In the genomic region with DNA sequence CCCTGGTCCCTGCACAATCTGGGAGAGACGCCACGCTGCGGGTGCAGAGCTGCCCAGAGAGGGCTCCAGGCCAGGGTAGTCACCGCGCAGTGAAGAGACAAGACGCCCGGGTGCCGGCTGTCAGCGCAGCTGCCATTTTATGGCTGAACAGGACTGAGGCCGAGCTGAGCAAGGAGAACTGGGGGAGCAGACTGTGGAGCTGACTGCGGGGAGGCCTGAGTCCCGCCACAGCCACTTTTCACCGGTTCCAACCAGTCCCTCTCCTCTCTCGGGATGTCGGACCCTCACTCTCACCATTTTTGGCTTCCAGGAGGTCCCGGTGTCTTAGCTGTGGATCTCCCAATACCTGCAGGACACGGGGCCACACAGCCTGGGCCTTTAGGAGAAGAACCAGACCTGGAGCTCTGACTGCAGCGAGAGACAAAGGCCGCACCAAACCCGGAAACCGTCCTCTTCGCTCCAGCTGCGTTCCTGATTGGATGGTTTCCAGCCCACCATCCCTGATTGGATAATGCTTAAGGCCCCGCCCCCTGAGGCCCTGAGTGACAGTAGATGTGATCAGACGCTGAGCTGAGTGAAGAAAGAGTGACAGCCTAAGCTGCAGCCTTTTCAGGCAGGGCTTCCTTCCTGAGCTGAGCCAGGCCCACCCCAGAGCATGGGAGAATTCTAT, we compare ENCODE assay signal across 1 cellular context.
TF ChIP-seq lines count a peak whose summit lies in the region.

A gene (minus strand): TSS at position 422 of the 670 bp plus-strand sequence. CDS start 125 bp downstream, at position 297.

TF ChIP-seq in HepG2, 621 proteins besides CTCF, POLR2A, EP300 and RAD21 (continued from another document and continues in another):
- TF ChIP-seq, protein P1, sequence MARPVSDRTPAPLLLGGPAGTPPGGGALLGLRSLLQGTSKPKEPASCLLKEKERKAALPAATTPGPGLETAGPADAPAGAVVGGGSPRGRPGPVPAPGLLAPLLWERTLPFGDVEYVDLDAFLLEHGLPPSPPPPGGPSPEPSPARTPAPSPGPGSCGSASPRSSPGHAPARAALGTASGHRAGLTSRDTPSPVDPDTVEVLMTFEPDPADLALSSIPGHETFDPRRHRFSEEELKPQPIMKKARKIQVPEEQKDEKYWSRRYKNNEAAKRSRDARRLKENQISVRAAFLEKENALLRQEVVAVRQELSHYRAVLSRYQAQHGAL (CRISPR knock-in tag; IDR thresholded peaks at IDR 0.05; ENCODE audit: not compliant biosample characterization), result no peak
- TF ChIP-seq POLR2AphosphoS5 (IDR thresholded peaks at IDR 0.05; ENCODE audit: low read depth, low read length) (peak; percentile 82), ISL2 (CRISPR knock-in tag; IDR thresholded peaks at IDR 0.05) (no peak), CREB1 (IDR thresholded peaks at IDR 0.05) (no peak; the same call in 1 of the 2 replicates), CREB1 (CRISPR knock-in tag; IDR thresholded peaks at IDR 0.05) (peak; percentile 37; the same call in 1 of the 2 replicates), ZFYVE20 (CRISPR knock-in tag; IDR thresholded peaks at IDR 0.05; ENCODE audit: borderline replicate concordance, low read depth) (no peak), HIVEP1 (CRISPR knock-in tag; IDR thresholded peaks at IDR 0.05) (no peak), ZNF891 (CRISPR knock-in tag; IDR thresholded peaks at IDR 0.05) (no peak), ATF1 (CRISPR knock-in tag; IDR thresholded peaks at IDR 0.05) (peak; percentile 34; the same call in 1 of the 2 replicates), NFYC (CRISPR knock-in tag; IDR thresholded peaks at IDR 0.05) (peak; percentile 96), PHF20 (CRISPR knock-in tag; IDR thresholded peaks at IDR 0.05) (peak; percentile 63), ERF (CRISPR knock-in tag; IDR thresholded peaks at IDR 0.05) (no peak), ZFX (CRISPR knock-in tag; IDR thresholded peaks at IDR 0.05; ENCODE audit: low read depth) (peak; percentile 91), SPEN (CRISPR knock-in tag; IDR thresholded peaks at IDR 0.05; ENCODE audit: low read depth) (peak; percentile 57; the same call in 1 of the 2 replicates), ELF4 (CRISPR knock-in tag; IDR thresholded peaks at IDR 0.05; ENCODE audit: borderline replicate concordance) (peak; percentile 82; the same call in 1 of the 2 replicates), POLR2G (IDR thresholded peaks at IDR 0.05; ENCODE audit: low read depth, low read length) (peak; percentile 85), SP140L (CRISPR knock-in tag; IDR thresholded peaks at IDR 0.05; ENCODE audit: borderline replicate concordance) (no peak), SP2 (CRISPR knock-in tag; IDR thresholded peaks at IDR 0.05) (peak; percentile 89), THAP11 (CRISPR knock-in tag; IDR thresholded peaks at IDR 0.05) (0 out of 2 replicates have a peak, but pooled peaks have one; percentile 19), BRD4 (CRISPR knock-in tag; IDR thresholded peaks at IDR 0.05) (no peak), MYNN (CRISPR knock-in tag; IDR thresholded peaks at IDR 0.05; ENCODE audit: low read depth) (no peak), ZBTB38 (CRISPR knock-in tag; IDR thresholded peaks at IDR 0.05) (peak; percentile 36), GATAD1 (CRISPR knock-in tag; IDR thresholded peaks at IDR 0.05) (peak; percentile 28; the same call in 1 of the 2 replicates), SMAD9 (CRISPR knock-in tag; IDR thresholded peaks at IDR 0.05) (no peak), GABPA (IDR thresholded peaks at IDR 0.05; ENCODE audit: low read depth, low read length) (peak; percentile 50), GABPA (CRISPR knock-in tag; IDR thresholded peaks at IDR 0.05; ENCODE audit: low read depth) (peak; percentile 83), SAP130 (CRISPR knock-in tag; IDR thresholded peaks at IDR 0.05; ENCODE audit: low read depth) (peak; percentile 55), BORCS8-MEF2B (CRISPR knock-in tag; IDR thresholded peaks at IDR 0.05) (0 out of 2 replicates have a peak, but pooled peaks have one; percentile 30)
- TF ChIP-seq, protein P2, sequence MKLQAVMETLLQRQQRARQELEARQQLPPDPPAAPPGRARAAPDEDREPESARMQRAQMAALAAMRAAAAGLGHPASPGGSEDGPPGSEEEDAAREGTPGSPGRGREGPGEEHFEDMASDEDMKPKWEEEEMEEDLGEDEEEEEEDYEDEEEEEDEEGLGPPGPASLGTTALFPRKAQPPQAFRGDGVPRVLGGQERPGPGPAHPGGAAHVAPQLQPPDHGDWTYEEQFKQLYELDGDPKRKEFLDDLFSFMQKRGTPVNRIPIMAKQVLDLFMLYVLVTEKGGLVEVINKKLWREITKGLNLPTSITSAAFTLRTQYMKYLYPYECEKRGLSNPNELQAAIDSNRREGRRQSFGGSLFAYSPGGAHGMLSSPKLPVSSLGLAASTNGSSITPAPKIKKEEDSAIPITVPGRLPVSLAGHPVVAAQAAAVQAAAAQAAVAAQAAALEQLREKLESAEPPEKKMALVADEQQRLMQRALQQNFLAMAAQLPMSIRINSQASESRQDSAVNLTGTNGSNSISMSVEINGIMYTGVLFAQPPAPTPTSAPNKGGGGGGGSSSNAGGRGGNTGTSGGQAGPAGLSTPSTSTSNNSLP (IDR thresholded peaks at IDR 0.05; ENCODE audit: low read depth, low read length), result 0 out of 2 replicates have a peak, but pooled peaks have one; percentile 19
- TF ChIP-seq, protein P3, sequence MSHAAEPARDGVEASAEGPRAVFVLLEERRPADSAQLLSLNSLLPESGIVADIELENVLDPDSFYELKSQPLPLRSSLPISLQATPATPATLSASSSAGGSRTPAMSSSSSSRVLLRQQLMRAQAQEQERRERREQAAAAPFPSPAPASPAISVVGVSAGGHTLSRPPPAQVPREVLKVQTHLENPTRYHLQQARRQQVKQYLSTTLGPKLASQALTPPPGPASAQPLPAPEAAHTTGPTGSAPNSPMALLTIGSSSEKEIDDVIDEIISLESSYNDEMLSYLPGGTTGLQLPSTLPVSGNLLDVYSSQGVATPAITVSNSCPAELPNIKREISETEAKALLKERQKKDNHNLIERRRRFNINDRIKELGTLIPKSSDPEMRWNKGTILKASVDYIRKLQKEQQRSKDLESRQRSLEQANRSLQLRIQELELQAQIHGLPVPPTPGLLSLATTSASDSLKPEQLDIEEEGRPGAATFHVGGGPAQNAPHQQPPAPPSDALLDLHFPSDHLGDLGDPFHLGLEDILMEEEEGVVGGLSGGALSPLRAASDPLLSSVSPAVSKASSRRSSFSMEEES (CRISPR knock-in tag; IDR thresholded peaks at IDR 0.05), result no peak
- TF ChIP-seq, protein P4, sequence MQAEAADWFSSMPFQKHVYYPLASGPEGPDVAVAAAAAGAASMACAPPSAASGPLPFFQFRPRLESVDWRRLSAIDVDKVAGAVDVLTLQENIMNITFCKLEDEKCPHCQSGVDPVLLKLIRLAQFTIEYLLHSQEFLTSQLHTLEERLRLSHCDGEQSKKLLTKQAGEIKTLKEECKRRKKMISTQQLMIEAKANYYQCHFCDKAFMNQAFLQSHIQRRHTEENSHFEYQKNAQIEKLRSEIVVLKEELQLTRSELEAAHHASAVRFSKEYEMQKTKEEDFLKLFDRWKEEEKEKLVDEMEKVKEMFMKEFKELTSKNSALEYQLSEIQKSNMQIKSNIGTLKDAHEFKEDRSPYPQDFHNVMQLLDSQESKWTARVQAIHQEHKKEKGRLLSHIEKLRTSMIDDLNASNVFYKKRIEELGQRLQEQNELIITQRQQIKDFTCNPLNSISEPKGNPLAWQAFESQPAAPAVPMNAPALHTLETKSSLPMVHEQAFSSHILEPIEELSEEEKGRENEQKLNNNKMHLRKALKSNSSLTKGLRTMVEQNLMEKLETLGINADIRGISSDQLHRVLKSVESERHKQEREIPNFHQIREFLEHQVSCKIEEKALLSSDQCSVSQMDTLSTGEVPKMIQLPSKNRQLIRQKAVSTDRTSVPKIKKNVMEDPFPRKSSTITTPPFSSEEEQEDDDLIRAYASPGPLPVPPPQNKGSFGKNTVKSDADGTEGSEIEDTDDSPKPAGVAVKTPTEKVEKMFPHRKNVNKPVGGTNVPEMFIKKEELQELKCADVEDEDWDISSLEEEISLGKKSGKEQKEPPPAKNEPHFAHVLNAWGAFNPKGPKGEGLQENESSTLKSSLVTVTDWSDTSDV (CRISPR knock-in tag; IDR thresholded peaks at IDR 0.05), result 0 out of 2 replicates have a peak, but pooled peaks have one; percentile 33
- TF ChIP-seq, protein P5, sequence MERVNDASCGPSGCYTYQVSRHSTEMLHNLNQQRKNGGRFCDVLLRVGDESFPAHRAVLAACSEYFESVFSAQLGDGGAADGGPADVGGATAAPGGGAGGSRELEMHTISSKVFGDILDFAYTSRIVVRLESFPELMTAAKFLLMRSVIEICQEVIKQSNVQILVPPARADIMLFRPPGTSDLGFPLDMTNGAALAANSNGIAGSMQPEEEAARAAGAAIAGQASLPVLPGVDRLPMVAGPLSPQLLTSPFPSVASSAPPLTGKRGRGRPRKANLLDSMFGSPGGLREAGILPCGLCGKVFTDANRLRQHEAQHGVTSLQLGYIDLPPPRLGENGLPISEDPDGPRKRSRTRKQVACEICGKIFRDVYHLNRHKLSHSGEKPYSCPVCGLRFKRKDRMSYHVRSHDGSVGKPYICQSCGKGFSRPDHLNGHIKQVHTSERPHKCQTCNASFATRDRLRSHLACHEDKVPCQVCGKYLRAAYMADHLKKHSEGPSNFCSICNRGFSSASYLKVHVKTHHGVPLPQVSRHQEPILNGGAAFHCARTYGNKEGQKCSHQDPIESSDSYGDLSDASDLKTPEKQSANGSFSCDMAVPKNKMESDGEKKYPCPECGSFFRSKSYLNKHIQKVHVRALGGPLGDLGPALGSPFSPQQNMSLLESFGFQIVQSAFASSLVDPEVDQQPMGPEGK (CRISPR knock-in tag; IDR thresholded peaks at IDR 0.05), result no peak
- TF ChIP-seq, protein P6, sequence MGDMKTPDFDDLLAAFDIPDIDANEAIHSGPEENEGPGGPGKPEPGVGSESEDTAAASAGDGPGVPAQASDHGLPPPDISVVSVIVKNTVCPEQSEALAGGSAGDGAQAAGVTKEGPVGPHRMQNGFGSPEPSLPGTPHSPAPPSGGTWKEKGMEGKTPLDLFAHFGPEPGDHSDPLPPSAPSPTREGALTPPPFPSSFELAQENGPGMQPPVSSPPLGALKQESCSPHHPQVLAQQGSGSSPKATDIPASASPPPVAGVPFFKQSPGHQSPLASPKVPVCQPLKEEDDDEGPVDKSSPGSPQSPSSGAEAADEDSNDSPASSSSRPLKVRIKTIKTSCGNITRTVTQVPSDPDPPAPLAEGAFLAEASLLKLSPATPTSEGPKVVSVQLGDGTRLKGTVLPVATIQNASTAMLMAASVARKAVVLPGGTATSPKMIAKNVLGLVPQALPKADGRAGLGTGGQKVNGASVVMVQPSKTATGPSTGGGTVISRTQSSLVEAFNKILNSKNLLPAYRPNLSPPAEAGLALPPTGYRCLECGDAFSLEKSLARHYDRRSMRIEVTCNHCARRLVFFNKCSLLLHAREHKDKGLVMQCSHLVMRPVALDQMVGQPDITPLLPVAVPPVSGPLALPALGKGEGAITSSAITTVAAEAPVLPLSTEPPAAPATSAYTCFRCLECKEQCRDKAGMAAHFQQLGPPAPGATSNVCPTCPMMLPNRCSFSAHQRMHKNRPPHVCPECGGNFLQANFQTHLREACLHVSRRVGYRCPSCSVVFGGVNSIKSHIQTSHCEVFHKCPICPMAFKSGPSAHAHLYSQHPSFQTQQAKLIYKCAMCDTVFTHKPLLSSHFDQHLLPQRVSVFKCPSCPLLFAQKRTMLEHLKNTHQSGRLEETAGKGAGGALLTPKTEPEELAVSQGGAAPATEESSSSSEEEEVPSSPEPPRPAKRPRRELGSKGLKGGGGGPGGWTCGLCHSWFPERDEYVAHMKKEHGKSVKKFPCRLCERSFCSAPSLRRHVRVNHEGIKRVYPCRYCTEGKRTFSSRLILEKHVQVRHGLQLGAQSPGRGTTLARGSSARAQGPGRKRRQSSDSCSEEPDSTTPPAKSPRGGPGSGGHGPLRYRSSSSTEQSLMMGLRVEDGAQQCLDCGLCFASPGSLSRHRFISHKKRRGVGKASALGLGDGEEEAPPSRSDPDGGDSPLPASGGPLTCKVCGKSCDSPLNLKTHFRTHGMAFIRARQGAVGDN (CRISPR knock-in tag; IDR thresholded peaks at IDR 0.05), result peak; percentile 46
- TF ChIP-seq, protein P7, sequence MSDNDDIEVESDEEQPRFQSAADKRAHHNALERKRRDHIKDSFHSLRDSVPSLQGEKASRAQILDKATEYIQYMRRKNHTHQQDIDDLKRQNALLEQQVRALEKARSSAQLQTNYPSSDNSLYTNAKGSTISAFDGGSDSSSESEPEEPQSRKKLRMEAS (IDR thresholded peaks at IDR 0.05), result 0 out of 2 replicates have a peak, but pooled peaks have one; percentile 19
- TF ChIP-seq, protein P8, sequence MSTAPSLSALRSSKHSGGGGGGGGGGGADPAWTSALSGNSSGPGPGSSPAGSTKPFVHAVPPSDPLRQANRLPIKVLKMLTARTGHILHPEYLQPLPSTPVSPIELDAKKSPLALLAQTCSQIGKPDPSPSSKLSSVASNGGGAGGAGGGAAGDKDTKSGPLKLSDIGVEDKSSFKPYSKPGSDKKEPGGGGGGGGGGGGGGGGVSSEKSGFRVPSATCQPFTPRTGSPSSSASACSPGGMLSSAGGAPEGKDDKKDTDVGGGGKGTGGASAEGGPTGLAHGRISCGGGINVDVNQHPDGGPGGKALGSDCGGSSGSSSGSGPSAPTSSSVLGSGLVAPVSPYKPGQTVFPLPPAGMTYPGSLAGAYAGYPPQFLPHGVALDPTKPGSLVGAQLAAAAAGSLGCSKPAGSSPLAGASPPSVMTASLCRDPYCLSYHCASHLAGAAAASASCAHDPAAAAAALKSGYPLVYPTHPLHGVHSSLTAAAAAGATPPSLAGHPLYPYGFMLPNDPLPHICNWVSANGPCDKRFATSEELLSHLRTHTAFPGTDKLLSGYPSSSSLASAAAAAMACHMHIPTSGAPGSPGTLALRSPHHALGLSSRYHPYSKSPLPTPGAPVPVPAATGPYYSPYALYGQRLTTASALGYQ (CRISPR knock-in tag; IDR thresholded peaks at IDR 0.05), result no peak
- TF ChIP-seq, protein P9, sequence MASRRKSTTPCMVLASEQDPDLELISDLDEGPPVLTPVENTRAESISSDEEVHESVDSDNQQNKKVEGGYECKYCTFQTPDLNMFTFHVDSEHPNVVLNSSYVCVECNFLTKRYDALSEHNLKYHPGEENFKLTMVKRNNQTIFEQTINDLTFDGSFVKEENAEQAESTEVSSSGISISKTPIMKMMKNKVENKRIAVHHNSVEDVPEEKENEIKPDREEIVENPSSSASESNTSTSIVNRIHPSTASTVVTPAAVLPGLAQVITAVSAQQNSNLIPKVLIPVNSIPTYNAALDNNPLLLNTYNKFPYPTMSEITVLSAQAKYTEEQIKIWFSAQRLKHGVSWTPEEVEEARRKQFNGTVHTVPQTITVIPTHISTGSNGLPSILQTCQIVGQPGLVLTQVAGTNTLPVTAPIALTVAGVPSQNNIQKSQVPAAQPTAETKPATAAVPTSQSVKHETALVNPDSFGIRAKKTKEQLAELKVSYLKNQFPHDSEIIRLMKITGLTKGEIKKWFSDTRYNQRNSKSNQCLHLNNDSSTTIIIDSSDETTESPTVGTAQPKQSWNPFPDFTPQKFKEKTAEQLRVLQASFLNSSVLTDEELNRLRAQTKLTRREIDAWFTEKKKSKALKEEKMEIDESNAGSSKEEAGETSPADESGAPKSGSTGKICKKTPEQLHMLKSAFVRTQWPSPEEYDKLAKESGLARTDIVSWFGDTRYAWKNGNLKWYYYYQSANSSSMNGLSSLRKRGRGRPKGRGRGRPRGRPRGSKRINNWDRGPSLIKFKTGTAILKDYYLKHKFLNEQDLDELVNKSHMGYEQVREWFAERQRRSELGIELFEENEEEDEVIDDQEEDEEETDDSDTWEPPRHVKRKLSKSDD (CRISPR knock-in tag; IDR thresholded peaks at IDR 0.05; ENCODE audit: low read depth), result no peak
